8 cellular contexts compared by ENCODE assay signal in genomic region chr2:84894758-84895520, GRCh38. TPM values are rescaled to one million over a fixed set of nuclear protein-coding genes. Genes with fewer than 3 reads are reported as not detected.
DNase-seq lines count a peak whose midpoint lies in the region; ATAC-seq and TF ChIP-seq lines count a peak whose summit lies in the region.

No MANE protein-coding gene starts in this region.

- no peaks in the 10 kb centered on the region for H3K27me3 ChIP-seq in left lung

- H3K36me3 ChIP-seq in left lung: no peaks in the 10 kb centered on the region

- no peak for TF ChIP-seq CTCF in activated B cell treated with CpG ODN at 0.5 μM for 24 hours (IDR thresholded peaks at IDR 0.05)
- TF ChIP-seq CTCF in left lung (IDR thresholded peaks at IDR 0.05): no peak

- peak; percentile 39 for DNase-seq in CD1c-positive myeloid dendritic cell (ENCODE audit: extremely low spot score)
- DNase-seq in activated B cell treated with CpG ODN at 0.5 μM for 24 hours: no peak
- DNase-seq in left lung: no peak
- DNase-seq in DMS53 treated with DMSO at 0.1 percent for 48 hours (lab: John Stamatoyannopoulos, UW; ENCODE audit: unreplicated experiment): no peak
- DNase-seq in NCI-H1417 (lab: John Stamatoyannopoulos, UW): no peak
- no peak for DNase-seq in cerebellum (ENCODE audit: low spot score)

- peak overlapping the region; percentile 28 to 38 for H3K27ac ChIP-seq in left lung

- H3K9me3 ChIP-seq in left lung: no peaks in the 10 kb centered on the region

- POLR2A ChIA-PET in activated B cell treated with CpG ODN at 0.5 μM for 24 hours (lab: Charles Lee): interaction anchor here (0.7 to 3.9 kb wide), 10 partner anchors 11 to 433 kb away, joined by 3 to 61 read pairs (median 8); partner anchors contain the start of genes KCMF1, TGOLN2, TMSB10 and TRABD2A

- intact Hi-C loops in activated B cell treated with CpG ODN at 0.5 μM for 24 hours (cut with micrococcal nuclease): loop anchor here (1.0 kb wide), 2 partner anchors 12 to 13 kb away; no protein-coding TSS in a partner anchor
- intact Hi-C loops in left lung (cut with DNase I): no loop called here

- peak overlapping the region; percentile 89 for H3K27ac Mint-ChIP-seq in activated B cell treated with CpG ODN at 0.5 μM for 24 hours

- H3K36me3 Mint-ChIP-seq in activated B cell treated with CpG ODN at 0.5 μM for 24 hours (ENCODE audit: low read depth): no peaks in the 10 kb centered on the region

- peak; percentile 44 for ATAC-seq in HG02759 (IDR thresholded peaks at IDR 0.05; ENCODE audit: unreplicated experiment)
- peak; percentile 68 for ATAC-seq in activated B cell treated with CpG ODN at 0.5 μM for 24 hours (ENCODE audit: low read depth)
- no peak for ATAC-seq in left lung
- ATAC-seq in GM21737 (IDR thresholded peaks at IDR 0.05; ENCODE audit: unreplicated experiment): no peak

- no peaks in the 10 kb centered on the region for H3K27me3 Mint-ChIP-seq in activated B cell treated with CpG ODN at 0.5 μM for 24 hours

- CTCF ChIA-PET in activated B cell treated with CpG ODN at 0.5 μM for 24 hours (lab: Charles Lee): interaction anchor here (1.6 to 3.8 kb wide), 3 partner anchors 13 to 31 kb away, joined by 6 to 23 read pairs (median 10); no protein-coding TSS in a partner anchor

- H3K4me1 Mint-ChIP-seq in activated B cell treated with CpG ODN at 0.5 μM for 24 hours: peaks cover 46% of the 10 kb centered on the region

- H3K4me3 Mint-ChIP-seq in activated B cell treated with CpG ODN at 0.5 μM for 24 hours: peak overlapping the region; percentile 60

- H3K9me3 Mint-ChIP-seq in activated B cell treated with CpG ODN at 0.5 μM for 24 hours: no peaks in the 10 kb centered on the region

- H3K4me3 ChIP-seq in left lung: no peak overlapping the region

- H3K4me1 ChIP-seq in left lung: peaks cover 7 to 50% of the 10 kb centered on the region in 2 donors

RNA-seq across cellular contexts. Expression of gene TMSB10, which starts 10.5 kb away (rescaled TPM):
- 925 and 1,069 TPM in 2 replicates for total RNA-seq in activated B cell treated with CpG ODN at 0.5 μM for 24 hours
- total RNA-seq in left lung: 1,000 to 10,000 TPM; 1,864 to 1,912 TPM
- total RNA-seq in cerebellum: 1,631 TPM

RNA-seq across cellular contexts. Expression of gene TRABD2A, which starts 14.1 kb away (rescaled TPM):
- total RNA-seq in activated B cell treated with CpG ODN at 0.5 μM for 24 hours: 3.4 and 4.5 TPM in 2 replicates
- 1 to 10 TPM; 3.0 to 6.3 TPM for total RNA-seq in left lung
- total RNA-seq in cerebellum: 1.4 TPM

Comparison
In these comparisons a context has a peak if more than half of its experiments do, and no peak if none do; other contexts are left out.
1. ATAC-seq: peak in HG02759 (single experiment) and activated B cell treated with CpG ODN at 0.5 μM for 24 hours (single experiment); none in left lung (single experiment) and GM21737 (single experiment).